In genomic region chr6:82408952-82409421, GRCh38 we compare ENCODE assay signal across 11 cellular contexts. TPM values are rescaled to one million over a fixed set of nuclear protein-coding genes. Genes with fewer than 3 reads are reported as not detected.
DNase-seq lines count a peak whose midpoint lies in the region; ATAC-seq, FAIRE-seq and TF ChIP-seq lines count a peak whose summit lies in the region.
"Had no signal": no experiment of that assay in that cellular context is flagged by ENCODE, and none has a peak within 500 bp of the region (broad histone marks: within the 10 kb centered on the region; RNA-seq: fewer than 3 reads in every experiment).

No MANE protein-coding gene starts in this region.

- TF ChIP-seq CTCF in WTC11 (IDR thresholded peaks at IDR 0.05) (no peak), omental fat pad (IDR thresholded peaks at IDR 0.05) (no peak), suprapubic skin (IDR thresholded peaks at IDR 0.05) (no peak), D721Med (IDR thresholded peaks at IDR 0.05; ENCODE audit: insufficient read depth, missing control alignments) (no peak)

- no peak overlapping the region for H3K4me3 ChIP-seq in suprapubic skin
- H3K4me3 ChIP-seq: lung had no signal

- H3K4me1 Mint-ChIP-seq in WTC11: peaks cover 11% of the 10 kb centered on the region

- POLR2A ChIA-PET in WTC11 (lab: Charles Lee): no interaction called here

- no peaks in the 10 kb centered on the region for H3K27me3 Mint-ChIP-seq in WTC11 (ENCODE audit: low read depth)

- FAIRE-seq in D721Med (lab: Jason Lieb, UNC): no peak
- no peak for FAIRE-seq in GM19239 (lab: Jason Lieb, UNC)

- no peak for TF ChIP-seq POLR2A in suprapubic skin (IDR thresholded peaks at IDR 0.05)

- 81% methylated on average over 2 of the region's 2 CpGs for WGBS in suprapubic skin

- H3K36me3 Mint-ChIP-seq in WTC11: no peaks in the 10 kb centered on the region

- H3K27ac Mint-ChIP-seq in WTC11: no peak overlapping the region

- ATAC-seq in GM18909 (IDR thresholded peaks at IDR 0.05; ENCODE audit: poor library complexity, unreplicated experiment) (peak; percentile 61), HG02973 (IDR thresholded peaks at IDR 0.05; ENCODE audit: unreplicated experiment) (peak; percentile 51), WTC11 (no peak), omental fat pad (ENCODE audit: low FRiP score) (peak; percentile 81), HG02678 (IDR thresholded peaks at IDR 0.05; ENCODE audit: unreplicated experiment) (no peak)

- no peaks in the 10 kb centered on the region for H3K36me3 ChIP-seq in suprapubic skin

- no peaks in the 10 kb centered on the region for H3K9me3 Mint-ChIP-seq in WTC11

- no peak overlapping the region for H3K4me3 Mint-ChIP-seq in WTC11

- TF ChIP-seq EP300 in suprapubic skin (IDR thresholded peaks at IDR 0.05): no peak

- no peaks in the 10 kb centered on the region for H3K4me1 ChIP-seq in suprapubic skin

- no peaks in the 10 kb centered on the region for H3K27me3 ChIP-seq in suprapubic skin

- CTCF ChIA-PET in WTC11 (lab: Charles Lee): interaction anchor here (1.6 kb wide), 1 partner anchor 304 kb away, joined by 3 read pairs; no protein-coding TSS in a partner anchor

- DNase-seq in WTC11 (ENCODE audit: low spot score) (no peak), omental fat pad (ENCODE audit: low spot score) (no peak), suprapubic skin (ENCODE audit: low spot score in 2 of 2) (no peak), D721Med (ENCODE audit: insufficient read length, low spot score) (no peak), GM19239 (ENCODE audit: insufficient read length, low spot score) (no peak)
- DNase-seq: DND-41, foreskin melanocyte had no signal

- H3K27ac ChIP-seq in suprapubic skin: no peak overlapping the region

- no peaks in the 10 kb centered on the region for H3K9me3 ChIP-seq in suprapubic skin

TF ChIP-seq in WTC11, 78 proteins besides CTCF, POLR2A, EP300 and RAD21:
- no peak for TF ChIP-seq FOXJ3 (CRISPR knock-in tag; IDR thresholded peaks at IDR 0.05; ENCODE audit: borderline replicate concordance)
- TF ChIP-seq GABPB1 (CRISPR knock-in tag; IDR thresholded peaks at IDR 0.05): peak; percentile 83
TF ChIP-seq in WTC11: peak in this region for 1.

RNA-seq across cellular contexts. Expression of gene TPBG, which starts 45.4 kb away (rescaled TPM):
- total RNA-seq in WTC11 (2021) (29.6 to 35.3 TPM (median 30.4 TPM) in 3 replicates), omental fat pad (10 to 100 TPM; 15.9 to 46.4 (median 25.3) TPM), suprapubic skin (10 to 100 TPM; 24.4 to 32.0 (median 29.5) TPM)

Comparison
In these comparisons a context has a peak if more than half of its experiments do, and no peak if none do; other contexts are left out.
1. ATAC-seq: peak in GM18909 (single experiment), HG02973 (single experiment) and omental fat pad (single experiment); none in WTC11 (single experiment) and HG02678 (single experiment).